Comparison of ENCODE assay signal across 8 cellular contexts in the genomic region with DNA sequence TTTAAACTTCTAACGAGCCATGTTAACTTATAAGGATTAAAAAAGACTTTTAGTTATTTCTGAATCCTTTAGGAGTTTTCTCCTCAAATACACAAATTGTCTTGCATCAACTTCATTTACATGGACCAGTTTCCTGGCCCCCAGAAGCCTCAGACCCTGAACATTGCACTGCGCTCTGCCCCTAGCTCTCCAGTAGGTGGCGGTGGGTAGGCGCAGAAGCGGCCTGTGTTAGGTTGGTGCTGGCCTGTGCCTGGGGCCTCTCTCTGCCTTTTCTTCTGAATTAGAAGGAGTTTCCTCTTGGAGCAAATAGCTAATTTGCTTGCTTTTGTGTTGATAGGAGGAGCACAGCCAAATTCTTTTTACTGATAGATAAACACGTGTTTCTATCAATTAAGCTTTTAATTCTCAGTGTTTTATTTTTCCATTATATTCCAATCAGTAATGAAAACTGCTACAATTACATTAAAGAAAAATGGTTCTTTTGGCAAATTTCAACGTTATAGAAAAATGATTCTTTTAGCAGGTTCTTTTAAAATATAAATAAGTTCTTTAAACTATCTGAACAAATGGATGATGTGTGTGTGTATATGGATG. TPM values are rescaled to one million over a fixed set of nuclear protein-coding genes. Genes with fewer than 3 reads are reported as not detected.
A peak's percentile ranks its signal among the peaks of the same experiment; 100 is the strongest.
DNase-seq lines count a peak whose midpoint lies in the region; ATAC-seq and TF ChIP-seq lines count a peak whose summit lies in the region.

No MANE protein-coding gene starts in this region.

- DNase-seq in NAMALWA (ENCODE audit: low spot score) (peak; percentile 77), SK-MEL-5 (ENCODE audit: low read depth, low spot score) (peak; percentile 81), head of caudate nucleus (peak; percentile 67 to 91 (median 83)), pons (ENCODE audit: low spot score) (peak; percentile 88)
- DNase-seq in activated naive CD4-positive, alpha-beta T cell treated with anti-CD3 and anti-CD28 coated beads, Interleukin-2, amount 50 U/mL, for 16 hours: peak; percentile 47

- ATAC-seq in HG02571 (IDR thresholded peaks at IDR 0.05; ENCODE audit: unreplicated experiment) (peak; percentile 80), GM18873 (IDR thresholded peaks at IDR 0.05; ENCODE audit: low FRiP score, unreplicated experiment) (no peak)

- intact Hi-C loops in head of caudate nucleus (cut with DNase I): loop anchor here (10.0 kb wide), 2 partner anchors 163 to 1033 kb away; no protein-coding TSS in a partner anchor

- in situ Hi-C loops in SK-MEL-5 (cut with HindIII; ENCODE audit: low pct_unique_long_range_greater_than_20kb, low sequenced_read_pairs): no loop called here

- TF ChIP-seq CTCF in GM12872 (IDR thresholded peaks at IDR 0.05; ENCODE audit: insufficient read depth, low read depth, low read length): peak; percentile 95

RNA-seq across cellular contexts. Expression of a gene that starts 44.4 kb away (rescaled TPM):
- total RNA-seq in SK-MEL-5 (2014; rRNA removed; shearing (Covaris generic)): 70.4 and 82.0 TPM in 2 replicates
- polyA plus RNA-seq in SK-MEL-5 (2015; cell fraction: cytosol; rRNA removed): 66.0 and 67.7 TPM in 2 replicates
- polyA plus RNA-seq in SK-MEL-5 (2015; cell fraction: nucleus; rRNA removed): 13.9 and 15.3 TPM in 2 replicates
